ENCODE assay signal across 27 cellular contexts in genomic region chr4:147011386-147011785, GRCh38.
DNase-seq lines count a peak whose midpoint lies in the region; ATAC-seq and TF ChIP-seq lines count a peak whose summit lies in the region.
"Had no signal": no experiment of that assay in that cellular context is flagged by ENCODE, and none has a peak within 500 bp of the region (broad histone marks: within the 10 kb centered on the region; RNA-seq: fewer than 3 reads in every experiment).

No MANE protein-coding gene starts in this region.

- 0 out of 2 replicates have a peak overlapping the region, but pooled peaks have one; percentile 3 for H3K27ac Mint-ChIP-seq in GM23338
- H3K27ac Mint-ChIP-seq in progenitor cell of endocrine pancreas: peak overlapping the region; percentile 95
- H3K27ac Mint-ChIP-seq: CD4-positive, alpha-beta memory T cell; IgD-negative memory B cell had no signal

- H2AFZ ChIP-seq in GM23338: peak overlapping the region; percentile 57; the same call in 1 of the 2 replicates
- peak overlapping the region; percentile 31 for H2AFZ ChIP-seq in hepatocyte

- H4K20me1 ChIP-seq in GM23338 (replicated peaks; ENCODE audit: insufficient read depth) (no peaks in the 10 kb centered on the region), hepatocyte (ENCODE audit: insufficient read depth, poor library complexity, severe bottlenecking) (no peaks in the 10 kb centered on the region)

- H3K36me3 Mint-ChIP-seq in GM23338 (ENCODE audit: low read depth) (no peaks in the 10 kb centered on the region), progenitor cell of endocrine pancreas (ENCODE audit: insufficient read depth) (no peaks in the 10 kb centered on the region)
- H3K36me3 Mint-ChIP-seq: CD4-positive, alpha-beta memory T cell; IgD-negative memory B cell had no signal

- H3K4me3 Mint-ChIP-seq in GM23338 (no peak overlapping the region), progenitor cell of endocrine pancreas (ENCODE audit: low read depth) (peak overlapping the region; percentile 69)
- H3K4me3 Mint-ChIP-seq: CD4-positive, alpha-beta memory T cell; IgD-negative memory B cell had no signal

- no peak for TF ChIP-seq POLR2A in testis (IDR thresholded peaks at IDR 0.05)

- H3K9me3 ChIP-seq in WERI-Rb-1 (ENCODE audit: severe bottlenecking) (no peaks in the 10 kb centered on the region), hepatocyte (ENCODE audit: low read depth) (no peaks in the 10 kb centered on the region), testis (no peaks in the 10 kb centered on the region)
- H3K9me3 ChIP-seq: SJSA1 had no signal

- peaks cover 35% of the 10 kb centered on the region for H3K4me1 Mint-ChIP-seq in GM23338
- H3K4me1 Mint-ChIP-seq in progenitor cell of endocrine pancreas (ENCODE audit: low read depth): peaks cover 32% of the 10 kb centered on the region
- H3K4me1 Mint-ChIP-seq: CD4-positive, alpha-beta memory T cell; IgD-negative memory B cell had no signal

- H3K27ac ChIP-seq in GM23338 (ENCODE audit: low read depth): no peak overlapping the region
- H3K27ac ChIP-seq in WERI-Rb-1: peak overlapping the region; percentile 27
- H3K27ac ChIP-seq in hepatocyte: no peak overlapping the region
- H3K27ac ChIP-seq in testis: no peak overlapping the region
- H3K27ac ChIP-seq: KMS-11, SJSA1 had no signal

- H3F3A ChIP-seq in GM23338 (replicated peaks; ENCODE audit: low read depth): no peaks in the 10 kb centered on the region

- no peaks in the 10 kb centered on the region for H3K27me3 ChIP-seq in GM23338 (ENCODE audit: insufficient read depth)
- no peaks in the 10 kb centered on the region for H3K27me3 ChIP-seq in WERI-Rb-1 (ENCODE audit: insufficient read depth, low read depth, severe bottlenecking)
- H3K27me3 ChIP-seq in hepatocyte: no peaks in the 10 kb centered on the region
- H3K27me3 ChIP-seq in testis: no peaks in the 10 kb centered on the region

- no peaks in the 10 kb centered on the region for H3K27me3 Mint-ChIP-seq in GM23338 (ENCODE audit: insufficient read depth, low read depth, poor library complexity)
- no peaks in the 10 kb centered on the region for H3K27me3 Mint-ChIP-seq in progenitor cell of endocrine pancreas

- H3K4me2 ChIP-seq in GM23338 (peak overlapping the region; percentile 30; the same call in 1 of the 2 replicates), hepatocyte (peak overlapping the region; percentile 40)
- H3K4me2 ChIP-seq: KMS-11 had no signal

- DNase-seq in GM23338 (ENCODE audit: low spot score) (no peak), WERI-Rb-1 (peak; percentile 33), hepatocyte (ENCODE audit: low spot score) (no peak), progenitor cell of endocrine pancreas (ENCODE audit: low spot score, unreplicated experiment) (no peak), testis (no peak), NCI-H146 (lab: John Stamatoyannopoulos, UW) (no peak)
- DNase-seq: C1 segment of cervical spinal cord; CD4-positive, alpha-beta memory T cell; DMS 273 treated with DMSO at 0.1 percent for 48 hours; DMS79; EL; GDM1; MM.1S; NCI-H1694 treated with DMSO at 0.1 percent for 48 hours; NCI-H2081 treated with DMSO at 0.1 percent for 48 hours; NCI-H2171; NCI-H226; NCI-H510A; NCI-H774; NK-92 treated with Interleukin-12 subunit alpha and Interleukin-12 subunit beta, amount 100 ng/mL, for 24 hours; Right ventricle myocardium superior; RPMI8226 had no signal

- H3K9me3 Mint-ChIP-seq in GM23338: no peaks in the 10 kb centered on the region
- H3K9me3 Mint-ChIP-seq in progenitor cell of endocrine pancreas (ENCODE audit: low read depth): no peaks in the 10 kb centered on the region
- H3K9me3 Mint-ChIP-seq: CD4-positive, alpha-beta memory T cell; IgD-negative memory B cell had no signal

- H3K4me3 ChIP-seq in GM23338 (no peak overlapping the region), WERI-Rb-1 (ENCODE audit: low read depth, low read length) (peak overlapping the region; percentile 37), hepatocyte (no peak overlapping the region), testis (no peak overlapping the region)
- H3K4me3 ChIP-seq: GM12878, SJSA1 had no signal

- intact Hi-C loops in testis (cut with DNase I; ENCODE audit: low total_unique reads): no loop called here

- 46% methylated on average over 7 of the region's 7 CpGs for WGBS in hepatocyte (ENCODE audit: low lambda C conversion rate, missing lambda C conversion rate)
- WGBS in testis, 2 donors: 60 to 70% methylated on average over 7 of the region's 7 CpGs

- peaks cover 30% of the 10 kb centered on the region for H3K4me1 ChIP-seq in GM23338 (ENCODE audit: insufficient read depth)
- no peaks in the 10 kb centered on the region for H3K4me1 ChIP-seq in hepatocyte (ENCODE audit: insufficient read depth)
- no peaks in the 10 kb centered on the region for H3K4me1 ChIP-seq in testis
- H3K4me1 ChIP-seq: SJSA1 had no signal

- H3K9me2 ChIP-seq in GM23338 (ENCODE audit: insufficient read depth) (no peaks in the 10 kb centered on the region), hepatocyte (replicated peaks; ENCODE audit: insufficient read depth) (no peaks in the 10 kb centered on the region)

- H3K36me3 ChIP-seq in GM23338 (ENCODE audit: insufficient read depth) (no peaks in the 10 kb centered on the region), WERI-Rb-1 (no peaks in the 10 kb centered on the region), hepatocyte (replicated peaks; ENCODE audit: insufficient read depth, low read depth) (no peaks in the 10 kb centered on the region), testis (ENCODE audit: low read depth, missing control alignments) (no peaks in the 10 kb centered on the region)
- H3K36me3 ChIP-seq: SJSA1 had no signal

- H3K79me2 ChIP-seq in GM23338 (replicated peaks; ENCODE audit: insufficient read depth): no peaks in the 10 kb centered on the region
- H3K79me2 ChIP-seq in hepatocyte: no peaks in the 10 kb centered on the region

- TF ChIP-seq CTCF in GM23338 (conservative IDR thresholded peaks at IDR 0.05; ENCODE audit: low read depth in 2 of 2) (no peak), WERI-Rb-1 (IDR thresholded peaks at IDR 0.05; ENCODE audit: low read depth, low read length) (no peak), hepatocyte (IDR thresholded peaks at IDR 0.05; ENCODE audit: poor library complexity) (no peak), progenitor cell of endocrine pancreas (IDR thresholded peaks at IDR 0.05; ENCODE audit: unreplicated experiment) (no peak), testis (IDR thresholded peaks at IDR 0.05) (no peak)

- peak; percentile 59 for ATAC-seq in GM23338
- ATAC-seq in GM19328 (IDR thresholded peaks at IDR 0.05; ENCODE audit: unreplicated experiment): no peak
- ATAC-seq: GM12878 had no signal

TF ChIP-seq in GM23338, 12 proteins besides CTCF, POLR2A, EP300 and RAD21:
- TF ChIP-seq ETS1 (IDR thresholded peaks at IDR 0.05) (no peak), JUNB (IDR thresholded peaks at IDR 0.05; ENCODE audit: unreplicated experiment) (no peak), POLR2AphosphoS5 (IDR thresholded peaks at IDR 0.05; ENCODE audit: low read depth) (no peak), ZNF331 (CRISPR knock-in tag; IDR thresholded peaks at IDR 0.05; ENCODE audit: low read depth) (no peak), ZNF114 (CRISPR knock-in tag; IDR thresholded peaks at IDR 0.05) (no peak)
TF ChIP-seq in GM23338: peak in this region for 0.
